ENCODE assay signal across 9 cellular contexts in genomic region chr4:182142146-182143085, GRCh38.
DNase-seq lines count a peak whose midpoint lies in the region; ATAC-seq and TF ChIP-seq lines count a peak whose summit lies in the region.
"Had no signal": no experiment of that assay in that cellular context is flagged by ENCODE, and none has a peak within 500 bp of the region (broad histone marks: within the 10 kb centered on the region; RNA-seq: fewer than 3 reads in every experiment).

No MANE protein-coding gene starts in this region.

- H3K9me3 Mint-ChIP-seq in naive thymus-derived CD4-positive, alpha-beta T cell = peaks cover 0 to 8% (median 2%) of the 10 kb centered on the region in 11 donors

- H3K27me3 ChIP-seq in naive thymus-derived CD4-positive, alpha-beta T cell (ENCODE audit: control insufficient read depth in 2 of 2, insufficient read depth in 2 of 2, low read length in 2 of 2) = peaks cover 0 to 7% of the 10 kb centered on the region in 2 donors

- peak; percentile 10 for ATAC-seq in esophagus mucosa
- ATAC-seq in naive thymus-derived CD4-positive, alpha-beta T cell = no peak
- ATAC-seq in HG02973 (IDR thresholded peaks at IDR 0.05; ENCODE audit: unreplicated experiment) = no peak
- no peak for ATAC-seq in SK-N-SH treated with all-trans-retinoic acid at 6 μM for 48 hours

- DNase-seq in A172 (ENCODE audit: low spot score) (peak; percentile 16), LHCN-M2 (ENCODE audit: low read depth) (peak; percentile 25), DMS79 (lab: John Stamatoyannopoulos, UW) (no peak), pons (ENCODE audit: low spot score) (no peak)
- DNase-seq in naive thymus-derived CD4-positive, alpha-beta T cell = no peak
- DNase-seq: stimulated activated CD4-positive, alpha-beta T cell treated with anti-CD3 and anti-CD28 coated beads, Interleukin-4, amount 100 ng/mL, for 4 hours had no signal

- peak overlapping the region in 7 of 10 donors; percentile 9 to 84 (median 67) for H3K4me3 Mint-ChIP-seq in naive thymus-derived CD4-positive, alpha-beta T cell

- no peaks in the 10 kb centered on the region for H3K9me3 ChIP-seq in naive thymus-derived CD4-positive, alpha-beta T cell (ENCODE audit: control insufficient read depth in 2 of 3, low read length in 3 of 3)

- POLR2A ChIA-PET in naive thymus-derived CD4-positive, alpha-beta T cell (lab: Charles Lee) = no interaction called here

- intact Hi-C loops in naive thymus-derived CD4-positive, alpha-beta T cell (cut with micrococcal nuclease) = loop anchor here in 1 of 2 donors (10.0 kb wide), 2 partner anchors 312 to 1762 kb away; partner anchors contain the start of gene STOX2

- H3K36me3 Mint-ChIP-seq in naive thymus-derived CD4-positive, alpha-beta T cell = peaks cover 0 to 7% (median 0%) of the 10 kb centered on the region in 5 donors

- H3K27ac Mint-ChIP-seq in naive thymus-derived CD4-positive, alpha-beta T cell = no peak overlapping the region

- CTCF ChIA-PET in naive thymus-derived CD4-positive, alpha-beta T cell (lab: Charles Lee) = no interaction called here

- H3K27ac ChIP-seq in naive thymus-derived CD4-positive, alpha-beta T cell (ENCODE audit: low read depth, low read length) = no peak overlapping the region

- H3K4me3 ChIP-seq in naive thymus-derived CD4-positive, alpha-beta T cell (ENCODE audit: low read length) = no peak overlapping the region

- H3K4me1 Mint-ChIP-seq in naive thymus-derived CD4-positive, alpha-beta T cell = peaks cover 0 to 29% (median 17%) of the 10 kb centered on the region in 7 donors

- H3K36me3 ChIP-seq in naive thymus-derived CD4-positive, alpha-beta T cell (ENCODE audit: control insufficient read depth in 2 of 3, insufficient read depth in 3 of 3, low read length in 3 of 3) = no peaks in the 10 kb centered on the region

- H3K4me1 ChIP-seq in naive thymus-derived CD4-positive, alpha-beta T cell (ENCODE audit: control insufficient read depth in 2 of 2, insufficient read depth in 2 of 2, low read length in 2 of 2) = no peaks in the 10 kb centered on the region

- H3K27me3 Mint-ChIP-seq in naive thymus-derived CD4-positive, alpha-beta T cell = peaks cover 69 to 80% (median 71%) of the 10 kb centered on the region in 5 donors

TF ChIP-seq in SK-N-SH treated with all-trans-retinoic acid at 6 μM for 48 hours, 23 proteins besides CTCF, POLR2A, EP300 and RAD21:
- no peak for TF ChIP-seq ZC3H10 (CRISPR knock-in tag; IDR thresholded peaks at IDR 0.05)
- no peak for TF ChIP-seq OSR1 (CRISPR knock-in tag; IDR thresholded peaks at IDR 0.05)
- TF ChIP-seq ISL1 (CRISPR knock-in tag; IDR thresholded peaks at IDR 0.05) = no peak
- TF ChIP-seq CSDC2 (CRISPR knock-in tag; IDR thresholded peaks at IDR 0.05) = no peak
- TF ChIP-seq, protein P1, sequence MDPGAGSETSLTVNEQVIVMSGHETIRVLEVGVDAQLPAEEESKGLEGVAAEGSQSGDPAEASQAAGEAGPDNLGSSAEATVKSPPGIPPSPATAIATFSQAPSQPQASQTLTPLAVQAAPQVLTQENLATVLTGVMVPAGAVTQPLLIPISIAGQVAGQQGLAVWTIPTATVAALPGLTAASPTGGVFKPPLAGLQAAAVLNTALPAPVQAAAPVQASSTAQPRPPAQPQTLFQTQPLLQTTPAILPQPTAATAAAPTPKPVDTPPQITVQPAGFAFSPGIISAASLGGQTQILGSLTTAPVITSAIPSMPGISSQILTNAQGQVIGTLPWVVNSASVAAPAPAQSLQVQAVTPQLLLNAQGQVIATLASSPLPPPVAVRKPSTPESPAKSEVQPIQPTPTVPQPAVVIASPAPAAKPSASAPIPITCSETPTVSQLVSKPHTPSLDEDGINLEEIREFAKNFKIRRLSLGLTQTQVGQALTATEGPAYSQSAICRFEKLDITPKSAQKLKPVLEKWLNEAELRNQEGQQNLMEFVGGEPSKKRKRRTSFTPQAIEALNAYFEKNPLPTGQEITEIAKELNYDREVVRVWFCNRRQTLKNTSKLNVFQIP (CRISPR knock-in tag; IDR thresholded peaks at IDR 0.05; ENCODE audit: borderline replicate concordance, low read depth) = no peak
- TF ChIP-seq ESRRG (CRISPR knock-in tag; IDR thresholded peaks at IDR 0.05) = no peak
- TF ChIP-seq PATZ1 (CRISPR knock-in tag; IDR thresholded peaks at IDR 0.05; ENCODE audit: borderline replicate concordance) = no peak
- no peak for TF ChIP-seq ZNF8 (CRISPR knock-in tag; IDR thresholded peaks at IDR 0.05)
- no peak for TF ChIP-seq ZFP3 (CRISPR knock-in tag; IDR thresholded peaks at IDR 0.05)
- no peak for TF ChIP-seq TOX (CRISPR knock-in tag; IDR thresholded peaks at IDR 0.05; ENCODE audit: borderline replicate concordance)
- no peak for TF ChIP-seq PPARA (CRISPR knock-in tag; IDR thresholded peaks at IDR 0.05; ENCODE audit: borderline replicate concordance)
- no peak for TF ChIP-seq TSHZ2 (CRISPR knock-in tag; IDR thresholded peaks at IDR 0.05)
- no peak for TF ChIP-seq ARNTL (CRISPR knock-in tag; IDR thresholded peaks at IDR 0.05; ENCODE audit: borderline replicate concordance, low read depth)
- TF ChIP-seq ZNF70 (CRISPR knock-in tag; IDR thresholded peaks at IDR 0.05) = no peak
- no peak for TF ChIP-seq GLIS3 (CRISPR knock-in tag; IDR thresholded peaks at IDR 0.05)
- no peak for TF ChIP-seq BACH2 (CRISPR knock-in tag; IDR thresholded peaks at IDR 0.05; ENCODE audit: borderline replicate concordance)
- no peak for TF ChIP-seq RARB (CRISPR knock-in tag; IDR thresholded peaks at IDR 0.05)
- no peak for TF ChIP-seq ZFP30 (CRISPR knock-in tag; IDR thresholded peaks at IDR 0.05)

Comparison
In these comparisons a context has a peak if more than half of its experiments do, and no peak if none do; other contexts are left out.
1. DNase-seq: peak in A172 (single experiment) and LHCN-M2 (single experiment); none in naive thymus-derived CD4-positive, alpha-beta T cell (0 of 9), DMS79 (single experiment) and pons (single experiment).